19 cellular contexts compared by ENCODE assay signal in the genomic region with DNA sequence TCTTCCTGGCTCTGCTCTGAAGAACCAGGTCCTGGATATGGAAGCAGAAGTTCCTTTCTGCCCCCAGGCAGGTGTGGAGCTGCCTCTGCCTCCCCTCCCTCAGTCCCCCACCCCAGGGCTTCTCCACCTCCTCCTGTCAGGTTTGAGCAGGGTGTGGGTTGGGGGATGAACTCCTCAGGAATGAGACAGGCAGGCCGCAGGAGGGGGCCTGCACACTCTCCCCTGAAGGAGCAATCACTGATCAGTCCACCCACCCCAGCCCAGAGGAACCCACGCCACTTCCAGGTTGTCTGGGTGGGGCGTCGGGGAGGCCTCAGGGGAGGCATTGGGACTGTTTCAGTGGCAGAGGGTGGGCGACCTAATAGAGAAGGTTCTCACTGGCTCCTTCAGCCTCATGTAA. TPM values are rescaled to one million over a fixed set of nuclear protein-coding genes. Genes with fewer than 3 reads are reported as not detected.
DNase-seq lines count a peak whose midpoint lies in the region; ATAC-seq and TF ChIP-seq lines count a peak whose summit lies in the region.
"Had no signal": no experiment of that assay in that cellular context is flagged by ENCODE, and none has a peak within 500 bp of the region (broad histone marks: within the 10 kb centered on the region; RNA-seq: fewer than 3 reads in every experiment).

No MANE protein-coding gene starts in this region.

- no peak for TF ChIP-seq CTCF in HEK293 (tag by site-specific recombination; IDR thresholded peaks at IDR 0.05)

- POLR2A ChIA-PET in HEK293 (lab: Yijun Ruan, JAX), result no interaction called here

- no peaks in the 10 kb centered on the region for H3K9me3 ChIP-seq in HEK293 (ENCODE audit: control insufficient read depth, insufficient read depth, low read depth, low read length)
- H3K9me3 ChIP-seq: Peyer's patch had no signal

- DNase-seq in activated effector memory CD4-positive, alpha-beta T cell treated with anti-CD3 and anti-CD28 coated beads, Interleukin-2, amount 50 U/mL, for 16 hours, result peak; percentile 39
- DNase-seq in activated effector memory CD4-positive, alpha-beta T cell treated with Interleukin-2 at 50 U/mL for 16 hours, result no peak
- DNase-seq in epidermal melanocyte (ENCODE audit: insufficient read length, low spot score), result peak; percentile 0
- peak; percentile 32 for DNase-seq in sciatic nerve (ENCODE audit: low spot score)
- DNase-seq in activated CD4-positive, CD25-positive, alpha-beta regulatory T cell (lab: John Stamatoyannopoulos, UW), result no peak
- no peak for DNase-seq in DMS53 (lab: John Stamatoyannopoulos, UW)
- no peak for DNase-seq in activated CD4-positive, alpha-beta T cell treated with anti-CD3 and anti-CD28 coated beads for 48 hours
- DNase-seq: 8988T; CD8-positive, alpha-beta memory T cell; GF-D8; Kasumi-1; NCI-H1694; NCI-H2081; NCI-H2171 treated with DMSO at 0.1 percent for 48 hours; NCI-H526; Peyer's patch had no signal

- intact Hi-C loops in sciatic nerve (cut with DNase I), result no loop called here

- no peak overlapping the region for H3K4me3 ChIP-seq in HEK293 (ENCODE audit: low read depth, low read length)
- H3K4me3 ChIP-seq: BLaER1 treated with 17β-estradiol and CSF1 and Interleukin-3, amounts not matched to agents 10 nM and 100 nM; Peyer's patch had no signal

- H3K27ac ChIP-seq in HEK293 (ENCODE audit: extremely low read depth, low read depth, low read length), result no peak overlapping the region
- H3K27ac ChIP-seq: BLaER1 treated with 17β-estradiol and CSF1 and Interleukin-3, amounts not matched to agents 10 nM and 100 nM; Peyer's patch had no signal

- CTCF ChIA-PET in HEK293 (lab: Yijun Ruan, JAX), result no interaction called here

- H3K36me3 ChIP-seq in HEK293 (ENCODE audit: control insufficient read depth in 2 of 2, insufficient read depth in 1 of 2, low read length in 2 of 2), result no peaks in the 10 kb centered on the region
- H3K36me3 ChIP-seq: BLaER1 treated with 17β-estradiol and CSF1 and Interleukin-3, amounts not matched to agents 10 nM and 100 nM; Peyer's patch had no signal

- ATAC-seq in sciatic nerve, result no peak

- no peaks in the 10 kb centered on the region; the same call in 1 of the 2 replicates for H3K4me1 ChIP-seq in HEK293 (ENCODE audit: control insufficient read depth, insufficient read depth, low read length)
- H3K4me1 ChIP-seq: BLaER1 treated with 17β-estradiol and CSF1 and Interleukin-3, amounts not matched to agents 10 nM and 100 nM; Peyer's patch had no signal

TF ChIP-seq in HEK293, 187 proteins besides CTCF, POLR2A, EP300 and RAD21:
- TF ChIP-seq, protein P1, sequence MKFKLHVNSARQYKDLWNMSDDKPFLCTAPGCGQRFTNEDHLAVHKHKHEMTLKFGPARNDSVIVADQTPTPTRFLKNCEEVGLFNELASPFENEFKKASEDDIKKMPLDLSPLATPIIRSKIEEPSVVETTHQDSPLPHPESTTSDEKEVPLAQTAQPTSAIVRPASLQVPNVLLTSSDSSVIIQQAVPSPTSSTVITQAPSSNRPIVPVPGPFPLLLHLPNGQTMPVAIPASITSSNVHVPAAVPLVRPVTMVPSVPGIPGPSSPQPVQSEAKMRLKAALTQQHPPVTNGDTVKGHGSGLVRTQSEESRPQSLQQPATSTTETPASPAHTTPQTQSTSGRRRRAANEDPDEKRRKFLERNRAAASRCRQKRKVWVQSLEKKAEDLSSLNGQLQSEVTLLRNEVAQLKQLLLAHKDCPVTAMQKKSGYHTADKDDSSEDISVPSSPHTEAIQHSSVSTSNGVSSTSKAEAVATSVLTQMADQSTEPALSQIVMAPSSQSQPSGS (tag by site-specific recombination; IDR thresholded peaks at IDR 0.05; ENCODE audit: low read depth), result no peak
- peak; percentile 49; the same call in 1 of the 2 replicates for TF ChIP-seq ZFHX2 (tag by site-specific recombination; conservative IDR thresholded peaks at IDR 0.05)
- peak; percentile 74 for TF ChIP-seq EGR2 (tag by site-specific recombination; IDR thresholded peaks at IDR 0.05; ENCODE audit: low read depth)
- TF ChIP-seq GLIS1 (tag by site-specific recombination; IDR thresholded peaks at IDR 0.05), result peak; percentile 29; the same call in 1 of the 2 replicates

RNA-seq across cellular contexts. Expression of a gene that starts 26.6 kb away (rescaled TPM):
- total RNA-seq in sciatic nerve, result 107 TPM
- total RNA-seq: MCF 10A had no signal

RNA-seq across cellular contexts. Expression of a gene that starts 34.2 kb away (rescaled TPM):
- 3.9 TPM for total RNA-seq in sciatic nerve

RNA-seq across cellular contexts. Expression of a gene that starts 48.9 kb away (rescaled TPM):
- total RNA-seq in sciatic nerve, result 38.2 TPM

Comparison
In these comparisons a context has a peak if more than half of its experiments do, and no peak if none do; other contexts are left out.
1. DNase-seq: peak in activated effector memory CD4-positive, alpha-beta T cell treated with anti-CD3 and anti-CD28 coated beads, Interleukin-2, amount 50 U/mL, for 16 hours (single experiment), epidermal melanocyte (single experiment) and sciatic nerve (single experiment); none in activated effector memory CD4-positive, alpha-beta T cell treated with Interleukin-2 at 50 U/mL for 16 hours (single experiment), activated CD4-positive, CD25-positive, alpha-beta regulatory T cell (0 of 4), DMS53 (single experiment) and activated CD4-positive, alpha-beta T cell treated with anti-CD3 and anti-CD28 coated beads for 48 hours (single experiment).